In genomic region chr9:135502168-135502872, GRCh38 we compare ENCODE assay signal across 1 cellular context.
TF ChIP-seq lines count a peak whose summit lies in the region.

No MANE protein-coding gene starts in this region.

TF ChIP-seq in H1, 55 proteins besides CTCF, POLR2A, EP300 and RAD21:
- TF ChIP-seq YY1 (IDR thresholded peaks at IDR 0.05; ENCODE audit: low read depth, low read length) (no peak), MAFK (IDR thresholded peaks at IDR 0.05; ENCODE audit: low read depth, low read length) (no peak), SIN3A (conservative IDR thresholded peaks at IDR 0.05 in 1 of 2, IDR thresholded peaks at IDR 0.05 in 1 of 2; ENCODE audit: low read depth in 1 of 2, low read length in 2 of 2) (no peak), CBX8 (IDR thresholded peaks at IDR 0.05; ENCODE audit: borderline replicate concordance, low read depth, low read length) (no peak), ZNF274 (IDR thresholded peaks at IDR 0.05; ENCODE audit: borderline replicate concordance, extremely low read depth, low read length) (no peak), CTBP2 (IDR thresholded peaks at IDR 0.05; ENCODE audit: borderline replicate concordance, insufficient read depth, insufficient read length, low read length) (no peak), TBP (IDR thresholded peaks at IDR 0.05; ENCODE audit: low read depth, low read length) (no peak), SP4 (IDR thresholded peaks at IDR 0.05; ENCODE audit: low read length) (no peak), CBX5 (IDR thresholded peaks at IDR 0.05; ENCODE audit: low read depth, low read length) (no peak), TAF1 (IDR thresholded peaks at IDR 0.05; ENCODE audit: low read depth, low read length) (no peak)
